1 cellular context compared by ENCODE assay signal in the genomic region with DNA sequence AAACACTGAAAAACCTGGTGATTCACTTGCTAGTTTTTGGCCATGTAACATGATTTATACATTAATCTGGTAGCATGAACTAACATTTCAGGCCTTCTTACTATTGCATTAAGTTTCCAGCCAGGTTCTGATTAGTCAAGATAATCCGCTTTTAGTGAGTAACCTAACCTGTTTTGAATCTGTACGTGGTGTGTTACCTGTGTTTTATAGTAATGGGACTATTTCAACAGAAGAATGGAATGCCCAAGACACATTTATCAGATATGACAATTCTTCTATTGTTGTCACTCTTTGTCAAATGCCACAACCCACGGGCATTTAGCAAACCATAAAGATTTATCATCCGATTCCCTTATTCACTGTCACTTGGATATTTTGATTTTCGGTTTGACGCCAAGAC.
TF ChIP-seq lines count a peak whose summit lies in the region.

No MANE protein-coding gene starts in this region.

TF ChIP-seq in GM23338, 12 proteins besides CTCF, POLR2A, EP300 and RAD21 (continued from another document):
- TF ChIP-seq, protein P1, sequence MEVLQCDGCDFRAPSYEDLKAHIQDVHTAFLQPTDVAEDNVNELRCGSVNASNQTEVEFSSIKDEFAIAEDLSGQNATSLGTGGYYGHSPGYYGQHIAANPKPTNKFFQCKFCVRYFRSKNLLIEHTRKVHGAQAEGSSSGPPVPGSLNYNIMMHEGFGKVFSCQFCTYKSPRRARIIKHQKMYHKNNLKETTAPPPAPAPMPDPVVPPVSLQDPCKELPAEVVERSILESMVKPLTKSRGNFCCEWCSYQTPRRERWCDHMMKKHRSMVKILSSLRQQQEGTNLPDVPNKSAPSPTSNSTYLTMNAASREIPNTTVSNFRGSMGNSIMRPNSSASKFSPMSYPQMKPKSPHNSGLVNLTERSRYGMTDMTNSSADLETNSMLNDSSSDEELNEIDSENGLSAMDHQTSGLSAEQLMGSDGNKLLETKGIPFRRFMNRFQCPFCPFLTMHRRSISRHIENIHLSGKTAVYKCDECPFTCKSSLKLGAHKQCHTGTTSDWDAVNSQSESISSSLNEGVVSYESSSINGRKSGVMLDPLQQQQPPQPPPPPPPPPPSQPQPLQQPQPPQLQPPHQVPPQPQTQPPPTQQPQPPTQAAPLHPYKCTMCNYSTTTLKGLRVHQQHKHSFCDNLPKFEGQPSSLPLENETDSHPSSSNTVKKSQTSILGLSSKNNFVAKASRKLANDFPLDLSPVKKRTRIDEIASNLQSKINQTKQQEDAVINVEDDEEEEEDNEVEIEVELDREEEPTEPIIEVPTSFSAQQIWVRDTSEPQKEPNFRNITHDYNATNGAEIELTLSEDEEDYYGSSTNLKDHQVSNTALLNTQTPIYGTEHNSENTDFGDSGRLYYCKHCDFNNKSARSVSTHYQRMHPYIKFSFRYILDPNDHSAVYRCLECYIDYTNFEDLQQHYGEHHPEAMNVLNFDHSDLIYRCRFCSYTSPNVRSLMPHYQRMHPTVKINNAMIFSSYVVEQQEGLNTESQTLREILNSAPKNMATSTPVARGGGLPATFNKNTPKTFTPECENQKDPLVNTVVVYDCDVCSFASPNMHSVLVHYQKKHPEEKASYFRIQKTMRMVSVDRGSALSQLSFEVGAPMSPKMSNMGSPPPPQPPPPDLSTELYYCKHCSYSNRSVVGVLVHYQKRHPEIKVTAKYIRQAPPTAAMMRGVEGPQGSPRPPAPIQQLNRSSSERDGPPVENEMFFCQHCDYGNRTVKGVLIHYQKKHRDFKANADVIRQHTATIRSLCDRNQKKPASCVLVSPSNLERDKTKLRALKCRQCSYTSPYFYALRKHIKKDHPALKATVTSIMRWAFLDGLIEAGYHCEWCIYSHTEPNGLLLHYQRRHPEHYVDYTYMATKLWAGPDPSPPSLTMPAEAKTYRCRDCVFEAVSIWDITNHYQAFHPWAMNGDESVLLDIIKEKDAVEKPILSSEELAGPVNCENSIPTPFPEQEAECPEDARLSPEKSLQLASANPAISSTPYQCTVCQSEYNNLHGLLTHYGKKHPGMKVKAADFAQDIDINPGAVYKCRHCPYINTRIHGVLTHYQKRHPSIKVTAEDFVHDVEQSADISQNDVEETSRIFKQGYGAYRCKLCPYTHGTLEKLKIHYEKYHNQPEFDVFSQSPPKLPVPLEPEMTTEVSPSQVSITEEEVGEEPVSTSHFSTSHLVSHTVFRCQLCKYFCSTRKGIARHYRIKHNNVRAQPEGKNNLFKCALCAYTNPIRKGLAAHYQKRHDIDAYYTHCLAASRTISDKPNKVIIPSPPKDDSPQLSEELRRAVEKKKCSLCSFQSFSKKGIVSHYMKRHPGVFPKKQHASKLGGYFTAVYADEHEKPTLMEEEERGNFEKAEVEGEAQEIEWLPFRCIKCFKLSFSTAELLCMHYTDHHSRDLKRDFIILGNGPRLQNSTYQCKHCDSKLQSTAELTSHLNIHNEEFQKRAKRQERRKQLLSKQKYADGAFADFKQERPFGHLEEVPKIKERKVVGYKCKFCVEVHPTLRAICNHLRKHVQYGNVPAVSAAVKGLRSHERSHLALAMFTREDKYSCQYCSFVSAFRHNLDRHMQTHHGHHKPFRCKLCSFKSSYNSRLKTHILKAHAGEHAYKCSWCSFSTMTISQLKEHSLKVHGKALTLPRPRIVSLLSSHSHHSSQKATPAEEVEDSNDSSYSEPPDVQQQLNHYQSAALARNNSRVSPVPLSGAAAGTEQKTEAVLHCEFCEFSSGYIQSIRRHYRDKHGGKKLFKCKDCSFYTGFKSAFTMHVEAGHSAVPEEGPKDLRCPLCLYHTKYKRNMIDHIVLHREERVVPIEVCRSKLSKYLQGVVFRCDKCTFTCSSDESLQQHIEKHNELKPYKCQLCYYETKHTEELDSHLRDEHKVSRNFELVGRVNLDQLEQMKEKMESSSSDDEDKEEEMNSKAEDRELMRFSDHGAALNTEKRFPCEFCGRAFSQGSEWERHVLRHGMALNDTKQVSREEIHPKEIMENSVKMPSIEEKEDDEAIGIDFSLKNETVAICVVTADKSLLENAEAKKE (CRISPR knock-in tag; IDR thresholded peaks at IDR 0.05), result no peak
- no peak for TF ChIP-seq STAT1 (IDR thresholded peaks at IDR 0.05; ENCODE audit: unreplicated experiment)
- no peak for TF ChIP-seq NANOG (IDR thresholded peaks at IDR 0.05; ENCODE audit: borderline replicate concordance)
- TF ChIP-seq, protein P2, sequence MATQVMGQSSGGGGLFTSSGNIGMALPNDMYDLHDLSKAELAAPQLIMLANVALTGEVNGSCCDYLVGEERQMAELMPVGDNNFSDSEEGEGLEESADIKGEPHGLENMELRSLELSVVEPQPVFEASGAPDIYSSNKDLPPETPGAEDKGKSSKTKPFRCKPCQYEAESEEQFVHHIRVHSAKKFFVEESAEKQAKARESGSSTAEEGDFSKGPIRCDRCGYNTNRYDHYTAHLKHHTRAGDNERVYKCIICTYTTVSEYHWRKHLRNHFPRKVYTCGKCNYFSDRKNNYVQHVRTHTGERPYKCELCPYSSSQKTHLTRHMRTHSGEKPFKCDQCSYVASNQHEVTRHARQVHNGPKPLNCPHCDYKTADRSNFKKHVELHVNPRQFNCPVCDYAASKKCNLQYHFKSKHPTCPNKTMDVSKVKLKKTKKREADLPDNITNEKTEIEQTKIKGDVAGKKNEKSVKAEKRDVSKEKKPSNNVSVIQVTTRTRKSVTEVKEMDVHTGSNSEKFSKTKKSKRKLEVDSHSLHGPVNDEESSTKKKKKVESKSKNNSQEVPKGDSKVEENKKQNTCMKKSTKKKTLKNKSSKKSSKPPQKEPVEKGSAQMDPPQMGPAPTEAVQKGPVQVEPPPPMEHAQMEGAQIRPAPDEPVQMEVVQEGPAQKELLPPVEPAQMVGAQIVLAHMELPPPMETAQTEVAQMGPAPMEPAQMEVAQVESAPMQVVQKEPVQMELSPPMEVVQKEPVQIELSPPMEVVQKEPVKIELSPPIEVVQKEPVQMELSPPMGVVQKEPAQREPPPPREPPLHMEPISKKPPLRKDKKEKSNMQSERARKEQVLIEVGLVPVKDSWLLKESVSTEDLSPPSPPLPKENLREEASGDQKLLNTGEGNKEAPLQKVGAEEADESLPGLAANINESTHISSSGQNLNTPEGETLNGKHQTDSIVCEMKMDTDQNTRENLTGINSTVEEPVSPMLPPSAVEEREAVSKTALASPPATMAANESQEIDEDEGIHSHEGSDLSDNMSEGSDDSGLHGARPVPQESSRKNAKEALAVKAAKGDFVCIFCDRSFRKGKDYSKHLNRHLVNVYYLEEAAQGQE (IDR thresholded peaks at IDR 0.05; ENCODE audit: unreplicated experiment), result no peak
- no peak for TF ChIP-seq JUNB (IDR thresholded peaks at IDR 0.05; ENCODE audit: unreplicated experiment)
- TF ChIP-seq ZNF114 (CRISPR knock-in tag; IDR thresholded peaks at IDR 0.05), result no peak
- TF ChIP-seq CREB1 (CRISPR knock-in tag; IDR thresholded peaks at IDR 0.05; ENCODE audit: low read depth), result no peak
